Comparison of ENCODE assay signal across 8 cellular contexts in genomic region chr2:169824373-169825333, GRCh38. TPM values are rescaled to one million over a fixed set of nuclear protein-coding genes. Genes with fewer than 3 reads are reported as not detected.
DNase-seq lines count a peak whose midpoint lies in the region; ATAC-seq and TF ChIP-seq lines count a peak whose summit lies in the region.

Gene METTL5 (minus strand): TSS chr2:169824905. CDS start chr2:169824597, 308 bp downstream.

- peak within 1 kb of the TSS; percentile 96 for H3K23ac ChIP-seq in IMR-90 (ENCODE audit: low read depth, low read length)

- H3K79me1 ChIP-seq in IMR-90 (ENCODE audit: low read depth in 1 of 2, low read length in 2 of 2): peaks cover 24 to 52% of the 10 kb centered on the region in 2 experiments

- H3K18ac ChIP-seq in IMR-90 (ENCODE audit: low read depth, low read length): peak within 1 kb of the TSS; percentile 26

- peak within 1 kb of the TSS; percentile 93 for H4K5ac ChIP-seq in IMR-90 (ENCODE audit: low read depth, low read length)

- no TSS peak for BruUV-seq in IMR-90 (replicated peaks; lab: Mats Ljungman, UMichigan)
- BruUV-seq in PC-9 (replicated peaks; lab: Mats Ljungman, UMichigan): no TSS peak

- H3K9ac ChIP-seq in IMR-90 (ENCODE audit: low read depth, low read length) (peak within 1 kb of the TSS; percentile 79), mucosa of stomach (ENCODE audit: low read length) (peak within 1 kb of the TSS; percentile 85)

- H3K4me1 ChIP-seq in IMR-90 (ENCODE audit: control insufficient read depth, insufficient read depth, low read length) (peaks cover 4% of the 10 kb centered on the region), PC-9 (replicated peaks; ENCODE audit: insufficient read depth) (peaks cover 25% of the 10 kb centered on the region; the same call in 1 of the 2 replicates), mucosa of stomach (ENCODE audit: control insufficient read depth, insufficient read depth, low read length) (no peaks in the 10 kb centered on the region)

- peak within 1 kb of the TSS; percentile 90 for H3K4me3 Mint-ChIP-seq in activated T-cell treated with anti-CD3 and anti-CD28 coated beads, Interleukin-2, amount 50 U/mL, for 4 hours

- H3K27ac ChIP-seq in IMR-90 (ENCODE audit: insufficient read depth, low read length): peak within 1 kb of the TSS; percentile 88
- peak within 1 kb of the TSS; percentile 20; the same call in 1 of the 2 replicates for H3K27ac ChIP-seq in PC-9

- H2AK5ac ChIP-seq in IMR-90 (ENCODE audit: low read depth, low read length): peak within 1 kb of the TSS; percentile 22; the same call in 1 of the 2 replicates

- no peaks in the 10 kb centered on the region for H3F3A ChIP-seq in PC-9 (ENCODE audit: insufficient read depth, low read depth)

- H3K9me3 ChIP-seq in IMR-90 (ENCODE audit: control insufficient read depth, insufficient read depth, low read length): no peaks in the 10 kb centered on the region
- H3K9me3 ChIP-seq in PC-9 (ENCODE audit: insufficient read depth, low read depth): no peaks in the 10 kb centered on the region
- no peaks in the 10 kb centered on the region for H3K9me3 ChIP-seq in mucosa of stomach (ENCODE audit: control insufficient read depth, low read length)

- H3K27me3 Mint-ChIP-seq in activated T-cell treated with anti-CD3 and anti-CD28 coated beads, Interleukin-2, amount 50 U/mL, for 4 hours (ENCODE audit: low read depth): no peaks in the 10 kb centered on the region

- in situ Hi-C loops in IMR-90 (cut with MboI; ENCODE audit: low sequenced_read_pairs): loop anchor here (25.0 kb wide), 1 partner anchor 1113 kb away; the partner anchor contains the start of gene GORASP2

- peak within 1 kb of the TSS; percentile 93 for H3K4me2 ChIP-seq in IMR-90 (ENCODE audit: low read depth, low read length)
- H3K4me2 ChIP-seq in PC-9: peak within 1 kb of the TSS; percentile 93

- peak within 1 kb of the TSS; percentile 78 for H2BK5ac ChIP-seq in IMR-90 (ENCODE audit: low read depth, low read length, poor library complexity, severe bottlenecking)

- TF ChIP-seq RAD21 in IMR-90 (IDR thresholded peaks at IDR 0.05; ENCODE audit: low read length): peak; percentile 62

- H2BK20ac ChIP-seq in IMR-90 (ENCODE audit: low read depth, low read length): 0 out of 2 replicates have a peak within 1 kb of the TSS, but pooled peaks have one; percentile 8

- 0 out of 2 replicates have a peak, but pooled peaks cover 3% of the 10 kb centered on the region for H3K9me1 ChIP-seq in IMR-90 (ENCODE audit: insufficient read depth, low read length)

- H3K4ac ChIP-seq in IMR-90 (ENCODE audit: low read depth, low read length): peak within 1 kb of the TSS; percentile 74

- H3K79me2 ChIP-seq in PC-9 (ENCODE audit: low read depth): peaks cover 53% of the 10 kb centered on the region

- H2BK15ac ChIP-seq in IMR-90 (ENCODE audit: low read depth, low read length): peak within 1 kb of the TSS; percentile 12; the same call in 1 of the 3 replicates

- H3K4me1 Mint-ChIP-seq in activated T-cell treated with anti-CD3 and anti-CD28 coated beads, Interleukin-2, amount 50 U/mL, for 4 hours (ENCODE audit: low read depth): peaks cover 56% of the 10 kb centered on the region

- H3K4me3 ChIP-seq in IMR-90 (ENCODE audit: insufficient read depth, low read depth, low read length) (peak within 1 kb of the TSS; percentile 72), PC-9 (peak within 1 kb of the TSS; percentile 57), mucosa of stomach (ENCODE audit: low read length) (peak within 1 kb of the TSS; percentile 84)

- intact Hi-C loops in IMR-90 (cut with micrococcal nuclease) (loop anchor here (1.0 to 5.0 kb wide), 3 partner anchors 53 to 372 kb away; no protein-coding TSS in a partner anchor), PC-9 (cut with micrococcal nuclease; ENCODE audit: unreplicated experiment) (loop anchor here (2.0 kb wide), 1 partner anchor 26 kb away; the partner anchor contains the start of gene SSB)

- no peaks in the 10 kb centered on the region for H3K9me2 ChIP-seq in PC-9 (ENCODE audit: insufficient read depth)

- peak within 1 kb of the TSS; percentile 75; the same call in 1 of the 2 replicates for H3K56ac ChIP-seq in IMR-90 (ENCODE audit: extremely low read depth, insufficient read depth, low read length)

- H2AFZ ChIP-seq in IMR-90 (replicated peaks; ENCODE audit: low read length, poor library complexity): peak within 1 kb of the TSS; percentile 99
- peak within 1 kb of the TSS; percentile 86 for H2AFZ ChIP-seq in PC-9

- H3K36me3 Mint-ChIP-seq in activated T-cell treated with anti-CD3 and anti-CD28 coated beads, Interleukin-2, amount 50 U/mL, for 4 hours (ENCODE audit: insufficient read depth): peaks cover 17% of the 10 kb centered on the region

- POLR2A ChIA-PET in IMR-90 (lab: Charles Lee; ENCODE audit: unreplicated experiment): no interaction called here
- POLR2A ChIA-PET in PC-9 (lab: Charles Lee; ENCODE audit: unreplicated experiment): interaction anchor here (0.6 kb wide), 1 partner anchor 98 kb away, joined by 11 read pairs; no protein-coding TSS in a partner anchor

- TF ChIP-seq CTCF in IMR-90 (conservative IDR thresholded peaks at IDR 0.05; ENCODE audit: low read depth, low read length): peak; percentile 99
- peak; percentile 74; the same call in 1 of the 2 replicates for TF ChIP-seq CTCF in PC-9 (conservative IDR thresholded peaks at IDR 0.05)

- WGBS in IMR-90 (ENCODE audit: extremely low coverage in 2 of 2, insufficient read length in 1 of 2), 2 experiments: 0% methylated on average over 19 of the region's 61 CpGs; no CpG with 5 or more reads in 1 of the 2 experiments

- peak within 1 kb of the TSS; percentile 75 for H2BK120ac ChIP-seq in IMR-90 (ENCODE audit: low read depth, low read length)

- dilution Hi-C loops in IMR-90 (cut with HindIII; ENCODE audit: low sequenced_read_pairs, unreplicated experiment): no loop called here

- no peaks in the 10 kb centered on the region for H3K9me3 Mint-ChIP-seq in activated T-cell treated with anti-CD3 and anti-CD28 coated beads, Interleukin-2, amount 50 U/mL, for 4 hours

- H4K91ac ChIP-seq in IMR-90 (ENCODE audit: insufficient read depth, low read depth, low read length): peak within 1 kb of the TSS; percentile 46

- DNase-seq in DMS153 (lab: John Stamatoyannopoulos, UW) (peak; percentile 66), IMR-90 (peak; percentile 70), PC-9 (peak; percentile 48 to 77)
- DNase-seq in activated T-cell treated with anti-CD3 and anti-CD28 coated beads, Interleukin-2, amount 50 U/mL, for 4 hours: peak; percentile 67
- DNase-seq in stimulated activated CD8-positive, alpha-beta memory T cell treated with anti-CD3 and anti-CD28 coated beads, Interleukin-7, amount 100 ng/mL, for 24 hours (ENCODE audit: low read depth): peak; percentile 54

- no peak for TF ChIP-seq POLR2A in IMR-90 (IDR thresholded peaks at IDR 0.05; ENCODE audit: low read depth, low read length)

- ATAC-seq in GM21528 (IDR thresholded peaks at IDR 0.05; ENCODE audit: low FRiP score, unreplicated experiment) (peak; percentile 64), IMR-90 (ENCODE audit: low read depth) (peak; percentile 64), esophagus mucosa (peak; percentile 70)
- peak; percentile 68 to 69 for ATAC-seq in activated T-cell treated with anti-CD3 and anti-CD28 coated beads, Interleukin-2, amount 50 U/mL, for 4 hours

- H4K20me1 ChIP-seq in IMR-90 (ENCODE audit: insufficient read depth, low read length) (peaks cover 17% of the 10 kb centered on the region), PC-9 (ENCODE audit: insufficient read depth) (peaks cover 11% of the 10 kb centered on the region)

- peak within 1 kb of the TSS; percentile 66 to 73 for H4K8ac ChIP-seq in IMR-90 (ENCODE audit: low read depth in 2 of 2, low read length in 2 of 2)

- peak within 1 kb of the TSS; percentile 53 for H3K14ac ChIP-seq in IMR-90 (replicated peaks; ENCODE audit: low read depth, low read length)

- H3K36me3 ChIP-seq in IMR-90 (ENCODE audit: control insufficient read depth, insufficient read depth, low read length) (peaks cover 2% of the 10 kb centered on the region; the same call in 1 of the 2 replicates), PC-9 (ENCODE audit: low read depth) (peaks cover 7% of the 10 kb centered on the region; the same call in 1 of the 2 replicates), mucosa of stomach (ENCODE audit: control insufficient read depth, insufficient read depth, low read length) (no peaks in the 10 kb centered on the region)

- H3K27me3 ChIP-seq in IMR-90 (ENCODE audit: control insufficient read depth, insufficient read depth, low read length): no peaks in the 10 kb centered on the region
- H3K27me3 ChIP-seq in PC-9 (ENCODE audit: insufficient read depth, low read depth): no peaks in the 10 kb centered on the region
- H3K27me3 ChIP-seq in mucosa of stomach (ENCODE audit: control insufficient read depth, insufficient read depth, low read length): no peaks in the 10 kb centered on the region

- CTCF ChIA-PET in IMR-90 (lab: Yijun Ruan, JAX): interaction anchor here (1.0 to 1.4 kb wide), 5 partner anchors 9 to 104 kb away, joined by 3 to 5 read pairs (median 4); no protein-coding TSS in a partner anchor
- CTCF ChIA-PET in PC-9 (lab: Charles Lee): no interaction called here

- peak within 1 kb of the TSS; percentile 59 for H2AK9ac ChIP-seq in IMR-90 (replicated peaks; ENCODE audit: low read depth, low read length, poor library complexity)

TF ChIP-seq in IMR-90, 13 proteins besides CTCF, POLR2A, EP300 and RAD21 (continues in another document):
- TF ChIP-seq RCOR1 (IDR thresholded peaks at IDR 0.05; ENCODE audit: insufficient replicate concordance, low read length): no peak
- TF ChIP-seq, protein P1, sequence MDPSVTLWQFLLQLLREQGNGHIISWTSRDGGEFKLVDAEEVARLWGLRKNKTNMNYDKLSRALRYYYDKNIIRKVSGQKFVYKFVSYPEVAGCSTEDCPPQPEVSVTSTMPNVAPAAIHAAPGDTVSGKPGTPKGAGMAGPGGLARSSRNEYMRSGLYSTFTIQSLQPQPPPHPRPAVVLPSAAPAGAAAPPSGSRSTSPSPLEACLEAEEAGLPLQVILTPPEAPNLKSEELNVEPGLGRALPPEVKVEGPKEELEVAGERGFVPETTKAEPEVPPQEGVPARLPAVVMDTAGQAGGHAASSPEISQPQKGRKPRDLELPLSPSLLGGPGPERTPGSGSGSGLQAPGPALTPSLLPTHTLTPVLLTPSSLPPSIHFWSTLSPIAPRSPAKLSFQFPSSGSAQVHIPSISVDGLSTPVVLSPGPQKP (IDR thresholded peaks at IDR 0.05; ENCODE audit: borderline replicate concordance, low read depth, low read length): no peak
- peak; percentile 85 for TF ChIP-seq MXI1 (IDR thresholded peaks at IDR 0.05; ENCODE audit: borderline replicate concordance, low read depth, low read length)
- TF ChIP-seq MAZ (IDR thresholded peaks at IDR 0.05; ENCODE audit: borderline replicate concordance, low read depth, low read length): peak; percentile 49; the same call in 1 of the 2 replicates
- TF ChIP-seq BHLHE40 (IDR thresholded peaks at IDR 0.05; ENCODE audit: low read depth, low read length): peak; percentile 62; the same call in 1 of the 2 replicates

RNA-seq across cellular contexts. Expression of gene METTL5, which starts in this region (rescaled TPM):
- 49.8 and 81.9 TPM in 2 replicates for total RNA-seq in IMR-90 (2012; rRNA removed)
- polyA plus RNA-seq in IMR-90 (2012; rRNA removed): 31.7 and 38.3 TPM in 2 replicates
- 11.0 and 14.4 TPM in 2 replicates for polyA plus RNA-seq in IMR-90 (2012; cell fraction: cytosol; rRNA removed)
- 2.6 and 9.9 TPM in 2 replicates for polyA plus RNA-seq in IMR-90 (2012; cell fraction: nucleus; rRNA removed; ENCODE audit: low replicate concordance)
- total RNA-seq in PC-9 (2021): 51.1 and 61.4 TPM in 2 replicates
- total RNA-seq in activated T-cell treated with anti-CD3 and anti-CD28 coated beads, Interleukin-2, amount 50 U/mL, for 4 hours: 100 to 1,000 TPM; 115 to 138 (median 129) TPM
- 41.2 TPM for total RNA-seq in esophagus mucosa

Comparison
In these comparisons a context has a peak if more than half of its experiments do, and no peak if none do; other contexts are left out.
1. Peak in every context shown above with its lines: DNase-seq, ATAC-seq, H3K4me3 ChIP-seq and H3K27ac ChIP-seq.